8 cellular contexts compared by ENCODE assay signal in genomic region chr9:33817327-33818166, GRCh38. TPM values are rescaled to one million over a fixed set of nuclear protein-coding genes. Genes with fewer than 3 reads are reported as not detected.
DNase-seq lines count a peak whose midpoint lies in the region; ATAC-seq and TF ChIP-seq lines count a peak whose summit lies in the region.

No MANE protein-coding gene starts in this region.

- DNase-seq in GM03348 (ENCODE audit: low spot score) (peak; percentile 77), LoVo (ENCODE audit: low spot score) (peak; percentile 49), WERI-Rb-1 (peak; percentile 78), mammary epithelial cell (peak; percentile 54), inferior parietal cortex (ENCODE audit: extremely low spot score) (peak; percentile 31), spleen (peak; percentile 90), GOT3 (lab: John Stamatoyannopoulos, UW) (no peak)

- CTCF ChIA-PET in mammary epithelial cell (lab: Charles Lee; ENCODE audit: low non-redundant PET) = no interaction called here

- 0% methylated on average over 9 of the region's 81 CpGs for WGBS in mammary epithelial cell (ENCODE audit: low coverage, missing lambda C conversion rate)
- WGBS in spleen, 5 donors = 0 to 1% (median 1%) methylated on average over 14 to 78 of the region's 81 CpGs

- H3K9me3 ChIP-seq in WERI-Rb-1 (ENCODE audit: severe bottlenecking) = no peaks in the 10 kb centered on the region
- no peaks in the 10 kb centered on the region for H3K9me3 ChIP-seq in mammary epithelial cell (replicated peaks; ENCODE audit: insufficient read depth, low read length)
- no peaks in the 10 kb centered on the region for H3K9me3 ChIP-seq in spleen

- H3K27me3 ChIP-seq in WERI-Rb-1 (ENCODE audit: insufficient read depth, low read depth, severe bottlenecking) = no peaks in the 10 kb centered on the region
- H3K27me3 ChIP-seq in mammary epithelial cell (ENCODE audit: insufficient read depth, low read length) = no peaks in the 10 kb centered on the region
- H3K27me3 ChIP-seq in spleen (replicated peaks in 1 of 7) = no peaks in the 10 kb centered on the region

- H3K36me3 ChIP-seq in WERI-Rb-1 = peaks cover 6% of the 10 kb centered on the region
- H3K36me3 ChIP-seq in mammary epithelial cell (ENCODE audit: insufficient read depth, low read length) = no peaks in the 10 kb centered on the region
- H3K36me3 ChIP-seq in spleen = no peaks in the 10 kb centered on the region

- H3K9ac ChIP-seq in mammary epithelial cell (ENCODE audit: insufficient read depth, low read length) = peak overlapping the region; percentile 92

- peaks cover 53% of the 10 kb centered on the region for H3K79me2 ChIP-seq in mammary epithelial cell (ENCODE audit: insufficient read depth, low read length)

- no peaks in the 10 kb centered on the region for H4K20me1 ChIP-seq in mammary epithelial cell (ENCODE audit: insufficient read depth, low read length)

- TF ChIP-seq POLR2A in spleen (IDR thresholded peaks at IDR 0.05) = no peak

- intact Hi-C loops in mammary epithelial cell (cut with micrococcal nuclease) (loop anchor here (1.0 to 10.0 kb wide), 3 partner anchors 19 to 557 kb away; partner anchors contain the start of gene MYORG), spleen (cut with DNase I; ENCODE audit: low total_unique reads) (no loop called here)

- TSS peak; percentile 4 for BruUV-seq in mammary epithelial cell (replicated peaks; lab: Mats Ljungman, UMichigan)

- H3K4me1 ChIP-seq in mammary epithelial cell (ENCODE audit: insufficient read depth, low read length) (peaks cover 36% of the 10 kb centered on the region), spleen (peaks cover 40 to 80% (median 70%) of the 10 kb centered on the region in 6 donors)

- peak overlapping the region; percentile 86 for H3K4me2 ChIP-seq in mammary epithelial cell (ENCODE audit: insufficient read depth, low read depth, low read length)

- in situ Hi-C loops in mammary epithelial cell (cut with MboI; ENCODE audit: low sequenced_read_pairs in 2 of 2) = loop anchor here in 1 of 2 donors (5.0 kb wide), 1 partner anchor 35 kb away; no protein-coding TSS in a partner anchor

- H3K27ac ChIP-seq in WERI-Rb-1 (peak overlapping the region; percentile 99), mammary epithelial cell (ENCODE audit: insufficient read depth, low read depth, low read length) (peak overlapping the region; percentile 79), spleen (peak overlapping the region; percentile 98 to 100 (median 99))

- TF ChIP-seq CTCF in WERI-Rb-1 (IDR thresholded peaks at IDR 0.05; ENCODE audit: low read depth, low read length) (peak; percentile 48), mammary epithelial cell (conservative IDR thresholded peaks at IDR 0.05 in 1 of 2, IDR thresholded peaks at IDR 0.05 in 1 of 2; ENCODE audit: extremely low read depth in 1 of 2, insufficient read depth in 1 of 2, low read depth in 1 of 2, low read length in 2 of 2) (peak in 1 of 2 donors; percentile 29), spleen (IDR thresholded peaks at IDR 0.05 in 8 of 11, conservative IDR thresholded peaks at IDR 0.05 in 3 of 11) (peak in 7 of 11 experiments; percentile 7 to 50 (median 20))

- peak overlapping the region; percentile 67 for H2AFZ ChIP-seq in mammary epithelial cell (ENCODE audit: low read depth, low read length)

- dilution Hi-C loops in mammary epithelial cell (cut with HindIII; ENCODE audit: low sequenced_read_pairs) = no loop called here

- peak; percentile 7 for ATAC-seq in GM21786 (IDR thresholded peaks at IDR 0.05; ENCODE audit: unreplicated experiment)

- H3K4me3 ChIP-seq in WERI-Rb-1 (ENCODE audit: low read depth, low read length) (peak overlapping the region; percentile 95), mammary epithelial cell (replicated peaks in 1 of 3; ENCODE audit: insufficient read depth in 1 of 3, low read depth in 2 of 3, low read length in 3 of 3) (peak overlapping the region; percentile 79 to 85 (median 81)), spleen (peak overlapping the region; percentile 64 to 92 (median 76))

RNA-seq across cellular contexts. Expression of gene UBE2R2, which starts 0.6 kb away (rescaled TPM):
- total RNA-seq in mammary epithelial cell (10 to 100 TPM; 14.8 to 38.0 TPM), spleen (10 to 100 TPM; 33.4 to 48.5 (median 41.7) TPM)
- polyA plus RNA-seq in mammary epithelial cell (20.3 TPM), spleen (10 to 100 TPM; 15.2 to 20.2 (median 19.4) TPM)
- 30.8 TPM for polyA minus RNA-seq in mammary epithelial cell

RNA-seq across cellular contexts. Expression of gene PRSS3, which starts 22.2 kb away (rescaled TPM):
- total RNA-seq in mammary epithelial cell (10 to 100 TPM in 1 of 2 donors, 1 to 10 TPM in 1; 1.0 to 27.6 TPM), spleen (not detected)
- polyA plus RNA-seq in mammary epithelial cell (50.8 TPM), spleen (under 1 TPM in 2 of 3 donors, not detected in 1; 0.09 to 0.42 TPM)
- 81.6 TPM for polyA minus RNA-seq in mammary epithelial cell
